28 cellular contexts compared by ENCODE assay signal in genomic region chr19:35305181-35305580, GRCh38. TPM values are rescaled to one million over a fixed set of nuclear protein-coding genes. Genes with fewer than 3 reads are reported as not detected.
"Had no signal": no experiment of that assay in that cellular context is flagged by ENCODE, and none has a peak within 500 bp of the region (broad histone marks: within the 10 kb centered on the region; RNA-seq: fewer than 3 reads in every experiment).

No MANE protein-coding gene starts in this region.

- H3K36me3 ChIP-seq: adrenal gland, colonic mucosa, esophagus squamous epithelium, gastrocnemius medialis, neutrophil, pancreas, tibial artery, WERI-Rb-1 had no signal

- H3K4me3 ChIP-seq: adrenal gland, colonic mucosa, esophagus squamous epithelium, gastrocnemius medialis, pancreas, tibial artery had no signal

- H3K9me3 ChIP-seq: adrenal gland, colonic mucosa, esophagus squamous epithelium, gastrocnemius medialis, neutrophil, pancreas, tibial artery had no signal

- H3K4me1 ChIP-seq: colonic mucosa, esophagus squamous epithelium, gastrocnemius medialis had no signal

- H3K4me1 Mint-ChIP-seq: activated CD4-positive, alpha-beta T cell treated with anti-CD3 and anti-CD28 coated beads, Interleukin-2, amount 10 ng/mL, durations not matched to agents 7 days and 5 days; natural killer cell had no signal

- H3K27ac Mint-ChIP-seq: activated CD4-positive, alpha-beta T cell treated with anti-CD3 and anti-CD28 coated beads, Interleukin-2, amount 10 ng/mL, durations not matched to agents 7 days and 5 days; activated CD8-positive, alpha-beta T cell treated with anti-CD3 and anti-CD28 coated beads for 36 hours; activated naive CD8-positive, alpha-beta T cell; activated T-helper 1 cell treated with anti-CD3 and anti-CD28 coated beads, Interleukin-12 subunit alpha, Interleukin-12 subunit beta, Interleukin-2, Interleukin-4 antibody, amounts not matched to agents 30 ng/mL and 10 ng/mL and 1 ng/mL, durations not matched to agents 14 hours and 24 hours and 36 hours; natural killer cell; stimulated activated naive CD8-positive, alpha-beta T cell treated with anti-CD3 and anti-CD28 coated beads, Interleukin-15, Interleukin-2, amounts not matched to agents 100 ng/mL and 50 ng/mL, for 24 hours; T-helper 2 cell treated with Interferon-gamma antibody and Interleukin-4, amounts not matched to agents 5 μg/mL and 100 μg/mL, for 36 hours had no signal

- H3K27ac ChIP-seq: adrenal gland, colonic mucosa, esophagus squamous epithelium, gastrocnemius medialis, neutrophil, pancreas, tibial artery, WERI-Rb-1 had no signal

- H3K36me3 Mint-ChIP-seq: activated naive CD8-positive, alpha-beta T cell; natural killer cell had no signal

- FAIRE-seq: bronchial epithelial cell, pancreas, TTC549 had no signal

- H3K9me3 Mint-ChIP-seq: activated CD4-positive, alpha-beta T cell treated with anti-CD3 and anti-CD28 coated beads, Interleukin-2, amount 10 ng/mL, durations not matched to agents 7 days and 5 days; activated CD8-positive, alpha-beta T cell treated with anti-CD3 and anti-CD28 coated beads for 36 hours; activated T-helper 1 cell treated with anti-CD3 and anti-CD28 coated beads, Interleukin-12 subunit alpha, Interleukin-12 subunit beta, Interleukin-2, Interleukin-4 antibody, amounts not matched to agents 30 ng/mL and 10 ng/mL and 1 ng/mL, durations not matched to agents 14 hours and 24 hours and 36 hours; natural killer cell; stimulated activated naive CD8-positive, alpha-beta T cell treated with anti-CD3 and anti-CD28 coated beads, Interleukin-15, Interleukin-2, amounts not matched to agents 100 ng/mL and 50 ng/mL, for 24 hours; T-helper 2 cell treated with Interferon-gamma antibody and Interleukin-4, amounts not matched to agents 5 μg/mL and 100 μg/mL, for 36 hours had no signal

- H3K27me3 ChIP-seq: adrenal gland, colonic mucosa, neutrophil, pancreas had no signal

- ATAC-seq: activated CD8-positive, alpha-beta T cell treated with anti-CD3 and anti-CD28 coated beads for 36 hours; gastrocnemius medialis; left ventricle myocardium superior; natural killer cell; pancreas; right cardiac atrium had no signal

- DNase-seq: activated CD4-positive, alpha-beta T cell treated with anti-CD3 and anti-CD28 coated beads, Interleukin-2, amount 10 ng/mL, durations not matched to agents 7 days and 5 days; activated CD4-positive, CD25-positive, alpha-beta regulatory T cell treated with anti-CD3 and anti-CD28 coated beads, Interleukin-2, amount 50 U/mL, for 72 hours; activated CD8-positive, alpha-beta T cell treated with anti-CD3 and anti-CD28 coated beads for 36 hours; activated gamma-delta T cell treated with Interleukin-2 at 50 U/mL for 16 hours; adrenal gland; colonic mucosa; esophagus squamous epithelium; gastrocnemius medialis; hippocampal formation; left ventricle myocardium superior; mammary epithelial cell; midbrain; natural killer cell; pancreas; stimulated activated CD4-positive, alpha-beta T cell treated with anti-CD3 and anti-CD28 coated beads, Interleukin-12 subunit alpha, Interleukin-12 subunit beta, amount 100 ng/mL, for 4 hours; tibial artery; WERI-Rb-1 had no signal

- H3K27me3 Mint-ChIP-seq: activated CD4-positive, alpha-beta T cell treated with anti-CD3 and anti-CD28 coated beads, Interleukin-2, amount 10 ng/mL, durations not matched to agents 7 days and 5 days; activated naive CD8-positive, alpha-beta T cell; stimulated activated naive CD8-positive, alpha-beta T cell treated with anti-CD3 and anti-CD28 coated beads, Interleukin-15, Interleukin-2, amounts not matched to agents 100 ng/mL and 50 ng/mL, for 24 hours had no signal

- H3K4me3 Mint-ChIP-seq: activated CD4-positive, alpha-beta T cell treated with anti-CD3 and anti-CD28 coated beads, Interleukin-2, amount 10 ng/mL, durations not matched to agents 7 days and 5 days; activated CD8-positive, alpha-beta T cell treated with anti-CD3 and anti-CD28 coated beads for 36 hours; activated naive CD8-positive, alpha-beta T cell; activated T-helper 1 cell treated with anti-CD3 and anti-CD28 coated beads, Interleukin-12 subunit alpha, Interleukin-12 subunit beta, Interleukin-2, Interleukin-4 antibody, amounts not matched to agents 30 ng/mL and 10 ng/mL and 1 ng/mL, durations not matched to agents 14 hours and 24 hours and 36 hours; natural killer cell; stimulated activated naive CD8-positive, alpha-beta T cell treated with anti-CD3 and anti-CD28 coated beads, Interleukin-15, Interleukin-2, amounts not matched to agents 100 ng/mL and 50 ng/mL, for 24 hours; T-helper 2 cell treated with Interferon-gamma antibody and Interleukin-4, amounts not matched to agents 5 μg/mL and 100 μg/mL, for 36 hours had no signal

RNA-seq across cellular contexts. Expression of gene MAG, which starts 13.2 kb away (rescaled TPM):
- total RNA-seq: activated CD4-positive, alpha-beta T cell treated with anti-CD3 and anti-CD28 coated beads, Interleukin-2, amount 10 ng/mL, durations not matched to agents 7 days and 5 days; activated T-helper 1 cell treated with anti-CD3 and anti-CD28 coated beads, Interleukin-12 subunit alpha, Interleukin-12 subunit beta, Interleukin-2, Interleukin-4 antibody, amounts not matched to agents 30 ng/mL and 10 ng/mL and 1 ng/mL, durations not matched to agents 14 hours and 24 hours and 36 hours; bronchial epithelial cell; colonic mucosa; left ventricle myocardium superior; mammary epithelial cell; natural killer cell; pulmonary artery endothelial cell; right cardiac atrium; ureter had no signal
- polyA plus RNA-seq: mammary epithelial cell had no signal

RNA-seq across cellular contexts. Expression of gene HAMP, which starts 22.9 kb away (rescaled TPM):
- total RNA-seq: bronchial epithelial cell, colonic mucosa, esophagus squamous epithelium, gastrocnemius medialis, left ventricle myocardium superior, skeletal muscle tissue had no signal
- polyA plus RNA-seq: mammary epithelial cell had no signal

RNA-seq across cellular contexts. Expression of gene CD22, which starts 23.8 kb away (rescaled TPM):
- total RNA-seq: pulmonary artery endothelial cell had no signal

RNA-seq across cellular contexts. Expression of gene FFAR1, which starts 42.5 kb away (rescaled TPM):
- total RNA-seq: activated CD4-positive, alpha-beta T cell treated with anti-CD3 and anti-CD28 coated beads, Interleukin-2, amount 10 ng/mL, durations not matched to agents 7 days and 5 days; activated CD8-positive, alpha-beta T cell treated with anti-CD3 and anti-CD28 coated beads for 36 hours; adrenal gland; bronchial epithelial cell; colonic mucosa; esophagus squamous epithelium; gastrocnemius medialis; left ventricle myocardium superior; mammary epithelial cell; pulmonary artery endothelial cell; right cardiac atrium; skeletal muscle tissue; ureter had no signal
- polyA plus RNA-seq: mammary epithelial cell, right cardiac atrium had no signal
